In genomic region chr13:110518571-110518970, GRCh38 we compare ENCODE assay signal across 28 cellular contexts. TPM values are rescaled to one million over a fixed set of nuclear protein-coding genes. Genes with fewer than 3 reads are reported as not detected.
DNase-seq lines count a peak whose midpoint lies in the region; ATAC-seq and TF ChIP-seq lines count a peak whose summit lies in the region.
"Had no signal": no experiment of that assay in that cellular context is flagged by ENCODE, and none has a peak within 500 bp of the region (broad histone marks: within the 10 kb centered on the region; RNA-seq: fewer than 3 reads in every experiment).

No MANE protein-coding gene starts in this region.

- peaks cover 61% of the 10 kb centered on the region for H3K4me1 Mint-ChIP-seq in dendritic cell treated with granulocyte-macrophage colony-stimulating factor and Interleukin-4, amounts not matched to agents 40 ng/mL and 50 ng/mL, for 4 days (ENCODE audit: low read depth)

- WGBS in tibial nerve, 2 donors, result 58 to 74% methylated on average over 11 of the region's 11 CpGs

- H3K27me3 ChIP-seq in Peyer's patch (no peaks in the 10 kb centered on the region), tibial nerve (no peaks in the 10 kb centered on the region)
- H3K27me3 ChIP-seq: esophagus squamous epithelium, heart right ventricle had no signal

- no peak for TF ChIP-seq POLR2A in Peyer's patch (IDR thresholded peaks at IDR 0.05)
- no peak for TF ChIP-seq POLR2A in tibial nerve (IDR thresholded peaks at IDR 0.05)

- intact Hi-C loops in dendritic cell treated with granulocyte-macrophage colony-stimulating factor and Interleukin-4, amounts not matched to agents 40 ng/mL and 50 ng/mL, for 4 days (cut with micrococcal nuclease), result no loop called here
- intact Hi-C loops in mucosa of descending colon (cut with DNase I, micrococcal nuclease), result no loop called here

- H3K4me1 ChIP-seq in Peyer's patch (peaks cover 0 to 64% (median 8%) of the 10 kb centered on the region in 4 donors), mucosa of descending colon (ENCODE audit: low read depth) (peaks cover 37% of the 10 kb centered on the region), tibial nerve (peaks cover 0 to 64% (median 35%) of the 10 kb centered on the region in 4 donors)

- H3K9me3 ChIP-seq in Peyer's patch, result no peaks in the 10 kb centered on the region
- H3K9me3 ChIP-seq in mucosa of descending colon, result no peaks in the 10 kb centered on the region
- H3K9me3 ChIP-seq in tibial nerve, result no peaks in the 10 kb centered on the region
- H3K9me3 ChIP-seq: esophagus squamous epithelium, SJSA1 had no signal

- TF ChIP-seq CTCF in Peyer's patch (IDR thresholded peaks at IDR 0.05) (no peak), mucosa of descending colon (IDR thresholded peaks at IDR 0.05) (no peak), tibial nerve (IDR thresholded peaks at IDR 0.05) (no peak)

- H3K27ac ChIP-seq in Peyer's patch, result peak overlapping the region in 3 of 4 donors; percentile 50 to 81 (median 80)
- H3K27ac ChIP-seq in tibial nerve, result peak overlapping the region in 3 of 4 donors; percentile 45 to 71 (median 60)
- H3K27ac ChIP-seq: C4-2B, esophagus squamous epithelium, SJSA1, WERI-Rb-1 had no signal

- no peak overlapping the region for H3K4me3 ChIP-seq in Peyer's patch
- H3K4me3 ChIP-seq in mucosa of descending colon, result no peak overlapping the region
- H3K4me3 ChIP-seq in tibial nerve, result no peak overlapping the region
- H3K4me3 ChIP-seq: esophagus squamous epithelium, heart right ventricle, SJSA1 had no signal

- peak overlapping the region; percentile 94 for H3K27ac Mint-ChIP-seq in dendritic cell treated with granulocyte-macrophage colony-stimulating factor and Interleukin-4, amounts not matched to agents 40 ng/mL and 50 ng/mL, for 4 days
- H3K27ac Mint-ChIP-seq: activated CD4-positive, alpha-beta T cell treated with anti-CD3 and anti-CD28 coated beads, Interleukin-2, amount 10 ng/mL, durations not matched to agents 7 days and 5 days; activated naive CD8-positive, alpha-beta T cell treated with anti-CD3 and anti-CD28 coated beads for 36 hours; T-cell; type B pancreatic cell had no signal

- H3K36me3 ChIP-seq in Peyer's patch (peaks cover 0 to 38% (median 0%) of the 10 kb centered on the region in 3 donors), mucosa of descending colon (ENCODE audit: low read depth) (no peaks in the 10 kb centered on the region), tibial nerve (peaks cover 0 to 38% (median 0%) of the 10 kb centered on the region in 3 donors)
- H3K36me3 ChIP-seq: esophagus squamous epithelium, WERI-Rb-1 had no signal

- peak; percentile 61 for ATAC-seq in mucosa of descending colon
- ATAC-seq in GM21381 (IDR thresholded peaks at IDR 0.05; ENCODE audit: unreplicated experiment), result no peak
- no peak for ATAC-seq in GM19455 (IDR thresholded peaks at IDR 0.05; ENCODE audit: unreplicated experiment)
- ATAC-seq: T-cell had no signal

- TF ChIP-seq EP300 in tibial nerve (IDR thresholded peaks at IDR 0.05), result no peak

- H3K27me3 Mint-ChIP-seq in dendritic cell treated with granulocyte-macrophage colony-stimulating factor and Interleukin-4, amounts not matched to agents 40 ng/mL and 50 ng/mL, for 4 days, result peaks cover 4% of the 10 kb centered on the region
- H3K27me3 Mint-ChIP-seq: activated CD4-positive, alpha-beta T cell treated with anti-CD3 and anti-CD28 coated beads, Interleukin-2, amount 10 ng/mL, durations not matched to agents 7 days and 5 days; type B pancreatic cell had no signal

- H3K9me3 Mint-ChIP-seq in dendritic cell treated with granulocyte-macrophage colony-stimulating factor and Interleukin-4, amounts not matched to agents 40 ng/mL and 50 ng/mL, for 4 days, result no peaks in the 10 kb centered on the region
- H3K9me3 Mint-ChIP-seq: activated CD4-positive, alpha-beta T cell treated with anti-CD3 and anti-CD28 coated beads, Interleukin-2, amount 10 ng/mL, durations not matched to agents 7 days and 5 days; activated naive CD8-positive, alpha-beta T cell treated with anti-CD3 and anti-CD28 coated beads for 36 hours; H9; T-cell; type B pancreatic cell had no signal

- DNase-seq in Peyer's patch (peak in 2 of 3 donors; percentile 63 to 75), mucosa of descending colon (peak; percentile 66 to 78 (median 66)), tibial nerve (ENCODE audit: low spot score in 2 of 2) (no peak), RKO (ENCODE audit: low spot score) (no peak)
- DNase-seq: activated CD4-positive, alpha-beta T cell treated with anti-CD3 and anti-CD28 coated beads, Interleukin-2, amount 10 ng/mL, durations not matched to agents 7 days and 5 days; activated gamma-delta T cell; activated naive CD8-positive, alpha-beta T cell treated with anti-CD3 and anti-CD28 coated beads for 36 hours; activated T-cell treated with anti-CD3 and anti-CD28 coated beads, Interleukin-2, amount 50 U/mL, for 1 hour; COR-L47; DMS53; esophagus squamous epithelium; foreskin melanocyte; H9; heart right ventricle; Kasumi-1; NCI-H146; NCI-H446; NCI-H748 treated with DMSO at 0.1 percent for 48 hours; RPMI8226; stimulated activated CD4-positive, alpha-beta T cell treated with anti-CD3 and anti-CD28 coated beads, Interleukin-4, amount 100 ng/mL, for 1 hour; T-cell; WERI-Rb-1 had no signal

- H3K36me3 Mint-ChIP-seq in dendritic cell treated with granulocyte-macrophage colony-stimulating factor and Interleukin-4, amounts not matched to agents 40 ng/mL and 50 ng/mL, for 4 days (ENCODE audit: low read depth), result peaks cover 42% of the 10 kb centered on the region
- H3K36me3 Mint-ChIP-seq: T-cell had no signal

- peak overlapping the region; percentile 6 for H3K4me3 Mint-ChIP-seq in dendritic cell treated with granulocyte-macrophage colony-stimulating factor and Interleukin-4, amounts not matched to agents 40 ng/mL and 50 ng/mL, for 4 days
- H3K4me3 Mint-ChIP-seq: activated CD4-positive, alpha-beta T cell treated with anti-CD3 and anti-CD28 coated beads, Interleukin-2, amount 10 ng/mL, durations not matched to agents 7 days and 5 days; activated naive CD8-positive, alpha-beta T cell treated with anti-CD3 and anti-CD28 coated beads for 36 hours; H9; T-cell; type B pancreatic cell had no signal

RNA-seq across cellular contexts. Expression of gene RAB20, which starts 43.0 kb away (rescaled TPM):
- total RNA-seq in Peyer's patch, result 10 to 100 TPM; 15.7 to 69.1 (median 62.2) TPM
- total RNA-seq in mucosa of descending colon, result 10 to 100 TPM; 24.4 to 45.2 (median 33.7) TPM
- total RNA-seq in tibial nerve, result 10 to 100 TPM; 28.5 to 52.5 (median 30.2) TPM

Comparison
In these comparisons a context has a peak if more than half of its experiments do, and no peak if none do; other contexts are left out.
1. DNase-seq: peak in Peyer's patch (2 of 3) and mucosa of descending colon (3 of 3); none in tibial nerve (0 of 2) and RKO (single experiment).